ENCODE assay signal across 8 cellular contexts in the genomic region with DNA sequence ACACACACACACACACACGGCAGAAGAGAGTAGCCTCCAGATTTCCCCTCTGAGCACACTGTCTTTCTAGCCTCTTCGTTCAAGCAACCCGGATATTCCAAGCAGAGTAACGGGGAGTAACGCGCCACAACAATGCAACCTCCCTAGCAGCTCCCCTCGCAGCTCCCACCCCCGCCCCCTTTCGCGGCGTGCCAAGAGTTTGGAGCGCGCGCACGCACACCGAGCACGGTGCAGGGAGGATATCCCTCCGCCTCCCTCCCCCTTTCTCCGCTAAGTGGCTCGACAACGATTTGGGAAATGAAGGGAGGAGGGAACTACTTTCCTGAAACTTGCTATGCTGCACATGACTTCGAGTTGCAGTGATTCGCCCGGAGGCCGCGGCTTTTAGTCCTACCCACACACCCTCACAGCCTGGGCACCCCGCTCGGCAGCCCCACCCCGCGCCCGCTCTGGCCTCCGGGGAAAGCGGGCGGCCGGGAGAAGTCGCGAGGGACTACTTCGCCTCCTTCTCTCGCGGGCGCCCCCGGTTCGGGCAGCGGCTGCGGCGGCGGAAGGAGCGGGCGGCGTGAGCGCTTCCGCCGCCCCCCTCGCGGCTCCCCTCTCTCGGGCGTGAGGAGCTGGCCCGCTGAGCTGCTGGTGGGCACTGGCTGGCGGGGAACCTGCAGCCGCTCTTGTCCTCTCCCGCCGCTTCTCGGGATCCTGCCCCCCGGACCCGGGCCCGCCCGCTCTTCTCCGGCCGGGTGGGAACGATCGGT. TPM values are rescaled to one million over a fixed set of nuclear protein-coding genes. Genes with fewer than 3 reads are reported as not detected.
DNase-seq lines count a peak whose midpoint lies in the region; ATAC-seq lines count a peak whose summit lies in the region.

No MANE protein-coding gene starts in this region.

- H3K4me1 ChIP-seq in trophoblast cell (ENCODE audit: control insufficient read depth in 1 of 2, insufficient read depth in 2 of 2, low read length in 2 of 2) (peaks cover 0 to 4% of the 10 kb centered on the region in 2 experiments), urinary bladder (ENCODE audit: insufficient read depth) (no peaks in the 10 kb centered on the region)

- peak; percentile 94 for DNase-seq in GM04503 (ENCODE audit: low read depth)
- peak; percentile 67 for DNase-seq in NCI-H128 (lab: John Stamatoyannopoulos, UW; ENCODE audit: unreplicated experiment)
- peak in 32 of 34 experiments; percentile 13 to 62 (median 36) for DNase-seq in T-cell
- peak; percentile 97 for DNase-seq in amniotic stem cell (lab: John Stamatoyannopoulos, UW)
- peak; percentile 92 for DNase-seq in left cardiac atrium
- peak; percentile 90 to 92 for DNase-seq in trophoblast cell

- H2BK120ac ChIP-seq in trophoblast cell (ENCODE audit: insufficient read depth, low read length, poor library complexity) = peak overlapping the region; percentile 96

- no peaks in the 10 kb centered on the region for H3K36me3 Mint-ChIP-seq in T-cell

- H3K79me2 ChIP-seq in trophoblast cell (ENCODE audit: control insufficient read depth, insufficient read depth, low read length, poor library complexity) = peaks cover 14% of the 10 kb centered on the region

- H4K12ac ChIP-seq in trophoblast cell (ENCODE audit: low read depth, low read length) = peak overlapping the region; percentile 93

- H3K27ac ChIP-seq in trophoblast cell (ENCODE audit: low read depth, low read length) = peak overlapping the region; percentile 99
- peak overlapping the region; percentile 98 for H3K27ac ChIP-seq in urinary bladder (ENCODE audit: low read depth)

- H3K27ac Mint-ChIP-seq in T-cell = peak overlapping the region; percentile 43 to 76

- peak overlapping the region; percentile 92 for H2BK5ac ChIP-seq in trophoblast cell (ENCODE audit: low read depth, low read length, poor library complexity)

- H3K9me3 ChIP-seq in trophoblast cell (ENCODE audit: insufficient read depth, low read depth, low read length) = no peaks in the 10 kb centered on the region

- POLR2A ChIA-PET in T-cell (lab: Charles Lee) = interaction anchor here in 1 of 2 donors (0.7 kb wide), 1 partner anchor 14 kb away, joined by 6 read pairs; no protein-coding TSS in a partner anchor

- peak overlapping the region; percentile 71 for H3K4me2 ChIP-seq in trophoblast cell (ENCODE audit: low read length)

- peak overlapping the region; percentile 73 for H3K4ac ChIP-seq in trophoblast cell (ENCODE audit: low read depth, low read length)

- ATAC-seq in HG02588 (IDR thresholded peaks at IDR 0.05; ENCODE audit: unreplicated experiment) (peak; percentile 44), T-cell (replicated peaks in 1 of 4) (peak; percentile 50 to 57 (median 54)), left cardiac atrium (peak; percentile 87 to 89)

- no peaks in the 10 kb centered on the region for H3K27me3 ChIP-seq in trophoblast cell (ENCODE audit: insufficient read depth, low read length)

- peaks cover 23 to 34% of the 10 kb centered on the region in 2 donors for H3K27me3 Mint-ChIP-seq in T-cell

- peaks cover 26 to 35% (median 30%) of the 10 kb centered on the region in 3 donors for H3K4me1 Mint-ChIP-seq in T-cell

- H2AK5ac ChIP-seq in trophoblast cell (ENCODE audit: low read length) = no peak overlapping the region

- H3K9me3 Mint-ChIP-seq in T-cell = no peaks in the 10 kb centered on the region

- peak overlapping the region; percentile 87 for H2AFZ ChIP-seq in trophoblast cell (ENCODE audit: insufficient read depth, low read length, poor library complexity)

- CTCF ChIA-PET in T-cell (lab: Charles Lee) = interaction anchor here in 1 of 2 donors (0.6 to 1.0 kb wide), 2 partner anchors 21 to 43 kb away, joined by 3 to 5 read pairs; no protein-coding TSS in a partner anchor

- peaks cover 14% of the 10 kb centered on the region for H3K79me1 ChIP-seq in trophoblast cell (ENCODE audit: low read length)

- WGBS in trophoblast cell (ENCODE audit: extremely low coverage, insufficient coverage, insufficient read length) = no CpG with 5 or more reads among the region's 71 CpGs
- WGBS in urinary bladder = under 1% methylated on average over 70 of the region's 71 CpGs

- H3K9ac ChIP-seq in trophoblast cell (ENCODE audit: low read length) = peak overlapping the region; percentile 91

- peak overlapping the region; percentile 91 for H3K14ac ChIP-seq in trophoblast cell (ENCODE audit: low read length)

- H3K36me3 ChIP-seq in trophoblast cell (ENCODE audit: control insufficient read depth in 1 of 2, insufficient read depth in 2 of 2, low read length in 2 of 2) (no peaks in the 10 kb centered on the region), urinary bladder (ENCODE audit: insufficient read depth) (no peaks in the 10 kb centered on the region)

- peak overlapping the region; percentile 61 for H2BK12ac ChIP-seq in trophoblast cell (ENCODE audit: low read length)

- H3K23ac ChIP-seq in trophoblast cell (ENCODE audit: low read length) = no peak overlapping the region

- H3K4me3 ChIP-seq in trophoblast cell (ENCODE audit: low read depth, low read length) (peak overlapping the region; percentile 85), urinary bladder (ENCODE audit: low read depth, low read length) (peak overlapping the region; percentile 88)

- H4K91ac ChIP-seq in trophoblast cell (ENCODE audit: low read depth, low read length) = peak overlapping the region; percentile 91

- H3K18ac ChIP-seq in trophoblast cell (ENCODE audit: low read length) = peak overlapping the region; percentile 95

- peak overlapping the region; percentile 91 for H4K8ac ChIP-seq in trophoblast cell (ENCODE audit: low read depth, low read length)

- intact Hi-C loops in left cardiac atrium (cut with DNase I) = loop anchor here (5.0 to 10.0 kb wide), 3 partner anchors 53 to 180 kb away; no protein-coding TSS in a partner anchor

- peak overlapping the region; percentile 76 to 94 (median 83) for H3K4me3 Mint-ChIP-seq in T-cell

RNA-seq across cellular contexts. Expression of a gene that starts 0.7 kb away (rescaled TPM):
- total RNA-seq in T-cell (under 1 TPM; 0.13 to 0.72 (median 0.39) TPM), left cardiac atrium (10 to 100 TPM; 16.1 to 19.9 TPM), urinary bladder (94.4 TPM)
- polyA plus RNA-seq in trophoblast cell (2013) = 4.4 and 4.5 TPM in 2 replicates
- 8.2 TPM for polyA plus RNA-seq in urinary bladder

Comparison
In these comparisons a context has a peak if more than half of its experiments do, and no peak if none do; other contexts are left out.
1. Peak in every context shown above with its lines: DNase-seq, ATAC-seq, H3K4me3 ChIP-seq and H3K27ac ChIP-seq.
2. DNase-seq: peak in every context shown above with its lines; median percentile 97 in amniotic stem cell; 94 in GM04503; 92 in left cardiac atrium; 91 in trophoblast cell; 67 in NCI-H128; 36 in T-cell.
3. RNA of a gene that starts 0.7 kb away (total RNA-seq): 94.4 TPM in urinary bladder (single experiment) and 16.1 to 19.9 TPM in left cardiac atrium; 0.13 to 0.72 TPM in T-cell; every median in the first group is over 4 times any median in the second.